Comparison of ENCODE assay signal across 27 cellular contexts in genomic region chr13:27388236-27388635, GRCh38.
"Had no signal": no experiment of that assay in that cellular context is flagged by ENCODE, and none has a peak within 500 bp of the region (broad histone marks: within the 10 kb centered on the region; RNA-seq: fewer than 3 reads in every experiment).

No MANE protein-coding gene starts in this region.

- H3K27ac ChIP-seq: colonic mucosa, epithelial cell of prostate, gastrocnemius medialis, left lung, ovary, psoas muscle, sigmoid colon, suprapubic skin, transverse colon, vagina had no signal

- H3K27me3 ChIP-seq: colonic mucosa, left lung, ovary, vagina had no signal

- DNase-seq: colonic mucosa; effector CD8-positive, alpha-beta T cell; endodermal cell; foreskin fibroblast; gastrocnemius medialis; head of caudate nucleus; left cardiac atrium; left lung; mesenchymal stem cell; midbrain; naive thymus-derived CD4-positive, alpha-beta T cell; occipital lobe; ovary; posterior cingulate gyrus; psoas muscle; right cardiac atrium; sigmoid colon; stimulated activated CD4-positive, alpha-beta T cell treated with anti-CD3 and anti-CD28 coated beads, Interleukin-4, amount 100 ng/mL, for 4 hours; stimulated activated naive CD4-positive, alpha-beta T cell; stimulated activated naive CD8-positive, alpha-beta T cell treated with anti-CD3 and anti-CD28 coated beads, Interleukin-15, amount 100 ng/mL, for 72 hours; transverse colon had no signal

- H3K36me3 Mint-ChIP-seq: naive thymus-derived CD4-positive, alpha-beta T cell had no signal

- H3K4me1 Mint-ChIP-seq: naive thymus-derived CD4-positive, alpha-beta T cell; nephron; stimulated activated naive CD8-positive, alpha-beta T cell treated with anti-CD3 and anti-CD28 coated beads, Interleukin-15, amount 100 ng/mL, for 72 hours had no signal

- H3K4me1 ChIP-seq: colonic mucosa, gastrocnemius medialis, left lung, psoas muscle, sigmoid colon, suprapubic skin, transverse colon, vagina had no signal

- H3K27me3 Mint-ChIP-seq: stimulated activated naive CD8-positive, alpha-beta T cell treated with anti-CD3 and anti-CD28 coated beads, Interleukin-15, amount 100 ng/mL, for 72 hours had no signal

- ATAC-seq: esophagus mucosa; gastrocnemius medialis; left cardiac atrium; left lung; naive thymus-derived CD4-positive, alpha-beta T cell; psoas muscle; right cardiac atrium; stimulated activated naive CD8-positive, alpha-beta T cell treated with anti-CD3 and anti-CD28 coated beads, Interleukin-15, amount 100 ng/mL, for 72 hours had no signal

- H3K36me3 ChIP-seq: colonic mucosa, gastrocnemius medialis, left lung, ovary, sigmoid colon, suprapubic skin, transverse colon, vagina had no signal

- H3K4me3 Mint-ChIP-seq: dendritic cell treated with granulocyte-macrophage colony-stimulating factor and Interleukin-4, amounts not matched to agents 40 ng/mL and 50 ng/mL, for 4 days; endodermal cell; naive thymus-derived CD4-positive, alpha-beta T cell; nephron; stimulated activated naive CD8-positive, alpha-beta T cell treated with anti-CD3 and anti-CD28 coated beads, Interleukin-15, amount 100 ng/mL, for 72 hours had no signal

- H3K4me3 ChIP-seq: colonic mucosa, gastrocnemius medialis, left lung, ovary, psoas muscle, sigmoid colon, suprapubic skin, transverse colon, vagina had no signal

- H3K9me3 ChIP-seq: colonic mucosa, gastrocnemius medialis, left lung, ovary, psoas muscle, sigmoid colon, suprapubic skin, transverse colon, vagina had no signal

- H3K9me3 Mint-ChIP-seq: dendritic cell treated with granulocyte-macrophage colony-stimulating factor and Interleukin-4, amounts not matched to agents 40 ng/mL and 50 ng/mL, for 4 days; endodermal cell; nephron; stimulated activated naive CD8-positive, alpha-beta T cell treated with anti-CD3 and anti-CD28 coated beads, Interleukin-15, amount 100 ng/mL, for 72 hours had no signal

- H3K27ac Mint-ChIP-seq: dendritic cell treated with granulocyte-macrophage colony-stimulating factor and Interleukin-4, amounts not matched to agents 40 ng/mL and 50 ng/mL, for 4 days; endodermal cell; naive thymus-derived CD4-positive, alpha-beta T cell; nephron; stimulated activated naive CD8-positive, alpha-beta T cell treated with anti-CD3 and anti-CD28 coated beads, Interleukin-15, amount 100 ng/mL, for 72 hours had no signal
